Comparison of ENCODE assay signal across 1 cellular context in the genomic region with DNA sequence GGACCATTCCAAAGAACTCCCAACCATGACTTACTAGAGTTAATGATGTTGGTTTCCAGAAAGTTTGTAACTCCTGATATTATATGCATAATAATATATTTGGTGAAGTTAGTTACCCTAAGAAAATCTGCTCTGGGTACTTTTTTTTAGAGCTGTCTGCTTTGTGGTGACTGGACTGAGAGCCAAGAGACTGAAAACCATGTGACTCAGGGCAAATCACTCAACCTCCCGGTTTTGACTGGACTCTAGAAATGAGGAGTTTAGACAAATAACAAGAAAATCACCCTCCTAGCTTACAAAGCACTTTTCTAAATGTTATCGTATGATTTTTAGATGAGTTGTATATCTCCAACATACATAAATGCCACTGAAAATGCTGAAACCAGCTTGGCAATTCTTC.
TF ChIP-seq lines count a peak whose summit lies in the region.

No MANE protein-coding gene starts in this region.

TF ChIP-seq in GM23338, 12 proteins besides CTCF, POLR2A, EP300 and RAD21:
- TF ChIP-seq, protein P1, sequence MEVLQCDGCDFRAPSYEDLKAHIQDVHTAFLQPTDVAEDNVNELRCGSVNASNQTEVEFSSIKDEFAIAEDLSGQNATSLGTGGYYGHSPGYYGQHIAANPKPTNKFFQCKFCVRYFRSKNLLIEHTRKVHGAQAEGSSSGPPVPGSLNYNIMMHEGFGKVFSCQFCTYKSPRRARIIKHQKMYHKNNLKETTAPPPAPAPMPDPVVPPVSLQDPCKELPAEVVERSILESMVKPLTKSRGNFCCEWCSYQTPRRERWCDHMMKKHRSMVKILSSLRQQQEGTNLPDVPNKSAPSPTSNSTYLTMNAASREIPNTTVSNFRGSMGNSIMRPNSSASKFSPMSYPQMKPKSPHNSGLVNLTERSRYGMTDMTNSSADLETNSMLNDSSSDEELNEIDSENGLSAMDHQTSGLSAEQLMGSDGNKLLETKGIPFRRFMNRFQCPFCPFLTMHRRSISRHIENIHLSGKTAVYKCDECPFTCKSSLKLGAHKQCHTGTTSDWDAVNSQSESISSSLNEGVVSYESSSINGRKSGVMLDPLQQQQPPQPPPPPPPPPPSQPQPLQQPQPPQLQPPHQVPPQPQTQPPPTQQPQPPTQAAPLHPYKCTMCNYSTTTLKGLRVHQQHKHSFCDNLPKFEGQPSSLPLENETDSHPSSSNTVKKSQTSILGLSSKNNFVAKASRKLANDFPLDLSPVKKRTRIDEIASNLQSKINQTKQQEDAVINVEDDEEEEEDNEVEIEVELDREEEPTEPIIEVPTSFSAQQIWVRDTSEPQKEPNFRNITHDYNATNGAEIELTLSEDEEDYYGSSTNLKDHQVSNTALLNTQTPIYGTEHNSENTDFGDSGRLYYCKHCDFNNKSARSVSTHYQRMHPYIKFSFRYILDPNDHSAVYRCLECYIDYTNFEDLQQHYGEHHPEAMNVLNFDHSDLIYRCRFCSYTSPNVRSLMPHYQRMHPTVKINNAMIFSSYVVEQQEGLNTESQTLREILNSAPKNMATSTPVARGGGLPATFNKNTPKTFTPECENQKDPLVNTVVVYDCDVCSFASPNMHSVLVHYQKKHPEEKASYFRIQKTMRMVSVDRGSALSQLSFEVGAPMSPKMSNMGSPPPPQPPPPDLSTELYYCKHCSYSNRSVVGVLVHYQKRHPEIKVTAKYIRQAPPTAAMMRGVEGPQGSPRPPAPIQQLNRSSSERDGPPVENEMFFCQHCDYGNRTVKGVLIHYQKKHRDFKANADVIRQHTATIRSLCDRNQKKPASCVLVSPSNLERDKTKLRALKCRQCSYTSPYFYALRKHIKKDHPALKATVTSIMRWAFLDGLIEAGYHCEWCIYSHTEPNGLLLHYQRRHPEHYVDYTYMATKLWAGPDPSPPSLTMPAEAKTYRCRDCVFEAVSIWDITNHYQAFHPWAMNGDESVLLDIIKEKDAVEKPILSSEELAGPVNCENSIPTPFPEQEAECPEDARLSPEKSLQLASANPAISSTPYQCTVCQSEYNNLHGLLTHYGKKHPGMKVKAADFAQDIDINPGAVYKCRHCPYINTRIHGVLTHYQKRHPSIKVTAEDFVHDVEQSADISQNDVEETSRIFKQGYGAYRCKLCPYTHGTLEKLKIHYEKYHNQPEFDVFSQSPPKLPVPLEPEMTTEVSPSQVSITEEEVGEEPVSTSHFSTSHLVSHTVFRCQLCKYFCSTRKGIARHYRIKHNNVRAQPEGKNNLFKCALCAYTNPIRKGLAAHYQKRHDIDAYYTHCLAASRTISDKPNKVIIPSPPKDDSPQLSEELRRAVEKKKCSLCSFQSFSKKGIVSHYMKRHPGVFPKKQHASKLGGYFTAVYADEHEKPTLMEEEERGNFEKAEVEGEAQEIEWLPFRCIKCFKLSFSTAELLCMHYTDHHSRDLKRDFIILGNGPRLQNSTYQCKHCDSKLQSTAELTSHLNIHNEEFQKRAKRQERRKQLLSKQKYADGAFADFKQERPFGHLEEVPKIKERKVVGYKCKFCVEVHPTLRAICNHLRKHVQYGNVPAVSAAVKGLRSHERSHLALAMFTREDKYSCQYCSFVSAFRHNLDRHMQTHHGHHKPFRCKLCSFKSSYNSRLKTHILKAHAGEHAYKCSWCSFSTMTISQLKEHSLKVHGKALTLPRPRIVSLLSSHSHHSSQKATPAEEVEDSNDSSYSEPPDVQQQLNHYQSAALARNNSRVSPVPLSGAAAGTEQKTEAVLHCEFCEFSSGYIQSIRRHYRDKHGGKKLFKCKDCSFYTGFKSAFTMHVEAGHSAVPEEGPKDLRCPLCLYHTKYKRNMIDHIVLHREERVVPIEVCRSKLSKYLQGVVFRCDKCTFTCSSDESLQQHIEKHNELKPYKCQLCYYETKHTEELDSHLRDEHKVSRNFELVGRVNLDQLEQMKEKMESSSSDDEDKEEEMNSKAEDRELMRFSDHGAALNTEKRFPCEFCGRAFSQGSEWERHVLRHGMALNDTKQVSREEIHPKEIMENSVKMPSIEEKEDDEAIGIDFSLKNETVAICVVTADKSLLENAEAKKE (CRISPR knock-in tag; IDR thresholded peaks at IDR 0.05) = no peak
- TF ChIP-seq POLR2AphosphoS5 (IDR thresholded peaks at IDR 0.05; ENCODE audit: low read depth) (no peak), EZH2phosphoT487 (IDR thresholded peaks at IDR 0.05; ENCODE audit: unreplicated experiment) (no peak), CREB1 (CRISPR knock-in tag; IDR thresholded peaks at IDR 0.05; ENCODE audit: low read depth) (no peak), JUNB (IDR thresholded peaks at IDR 0.05; ENCODE audit: unreplicated experiment) (no peak), NANOG (IDR thresholded peaks at IDR 0.05; ENCODE audit: borderline replicate concordance) (no peak)
